Comparison of ENCODE assay signal across 26 cellular contexts in the genomic region with DNA sequence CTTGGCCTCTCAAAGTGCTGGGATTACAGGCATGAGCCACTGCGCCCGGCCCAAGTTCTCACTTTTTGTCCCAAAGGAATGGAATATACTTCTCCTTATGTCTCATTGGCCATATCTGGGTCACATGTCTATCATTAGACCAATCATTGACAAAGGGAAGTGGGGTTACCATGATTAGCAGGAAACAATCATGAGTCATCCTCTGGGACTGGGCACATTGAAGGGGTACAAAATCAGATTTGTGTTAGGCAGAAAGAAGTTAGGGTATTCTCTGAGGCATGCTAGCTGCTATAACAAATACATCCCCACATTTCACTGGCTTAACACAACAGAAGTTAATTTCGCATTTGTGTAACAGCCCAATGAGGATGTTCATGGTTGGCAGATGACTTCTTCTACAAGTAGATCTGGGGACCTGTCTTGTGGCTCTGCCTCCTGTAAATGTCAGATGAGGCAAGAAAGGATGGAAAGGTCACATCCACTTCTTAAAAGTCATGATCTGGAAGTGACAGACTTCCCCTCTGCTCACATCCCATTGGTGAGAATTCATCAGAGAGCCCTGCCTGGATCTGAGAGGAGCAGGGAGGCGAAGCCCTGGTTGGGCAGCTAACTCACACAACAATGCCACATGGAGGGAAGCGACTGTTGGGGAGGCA. TPM values are rescaled to one million over a fixed set of nuclear protein-coding genes. Genes with fewer than 3 reads are reported as not detected.
A peak's percentile ranks its signal among the peaks of the same experiment; 100 is the strongest.
DNase-seq lines count a peak whose midpoint lies in the region; ATAC-seq and TF ChIP-seq lines count a peak whose summit lies in the region.
"Had no signal": no experiment of that assay in that cellular context is flagged by ENCODE, and none has a peak within 500 bp of the region (broad histone marks: within the 10 kb centered on the region; RNA-seq: fewer than 3 reads in every experiment).

No MANE protein-coding gene starts in this region.

- no peak overlapping the region for H2BK120ac ChIP-seq in mesendoderm (ENCODE audit: low read depth, low read length)

- no peaks in the 10 kb centered on the region for H4K20me1 ChIP-seq in Karpas-422 (ENCODE audit: insufficient read depth, low read depth, low read length)
- H4K20me1 ChIP-seq in OCI-LY7 (ENCODE audit: insufficient read depth, low read length), result no peaks in the 10 kb centered on the region

- H2AK5ac ChIP-seq in mesendoderm (ENCODE audit: low read length), result no peak overlapping the region

- H3K27me3 Mint-ChIP-seq in activated CD8-positive, alpha-beta memory T cell treated with anti-CD3 and anti-CD28 coated beads, Interleukin-2, amount 10 ng/mL, durations not matched to agents 7 days and 5 days, result peaks cover 51% of the 10 kb centered on the region
- H3K27me3 Mint-ChIP-seq in T-cell, result peaks cover 30 to 56% of the 10 kb centered on the region in 2 donors

- no peak for TF ChIP-seq CTCF in OCI-LY7 (conservative IDR thresholded peaks at IDR 0.05; ENCODE audit: low read length)

- H3K27me3 ChIP-seq in Karpas-422 (ENCODE audit: low read length) (no peaks in the 10 kb centered on the region), mesendoderm (ENCODE audit: insufficient read depth, low read length, poor library complexity) (no peaks in the 10 kb centered on the region)
- H3K27me3 ChIP-seq: MG63 had no signal

- ATAC-seq in activated CD8-positive, alpha-beta memory T cell treated with anti-CD3 and anti-CD28 coated beads, Interleukin-2, amount 10 ng/mL, durations not matched to agents 7 days and 5 days, result peak; percentile 27
- ATAC-seq in T-cell (replicated peaks in 1 of 4), result no peak
- ATAC-seq: PC-3 had no signal

- H3K36me3 ChIP-seq in Karpas-422 (ENCODE audit: insufficient read depth, low read length) (no peaks in the 10 kb centered on the region), OCI-LY7 (ENCODE audit: insufficient read depth, low read length) (no peaks in the 10 kb centered on the region), mesendoderm (ENCODE audit: control insufficient read depth, insufficient read depth, low read length) (no peaks in the 10 kb centered on the region)
- H3K36me3 ChIP-seq: BE2C, MG63 had no signal

- BruUV-seq in OCI-LY7 (replicated peaks; lab: Mats Ljungman, UMichigan), result no TSS peak

- H3K9me2 ChIP-seq in Karpas-422 (replicated peaks; ENCODE audit: insufficient read depth, low read length) (no peaks in the 10 kb centered on the region), OCI-LY7 (ENCODE audit: insufficient read depth, low read length) (no peaks in the 10 kb centered on the region)

- POLR2A ChIA-PET in OCI-LY7 (lab: Charles Lee), result interaction anchor here (0.5 to 1.1 kb wide), 2 partner anchors 14 to 147 kb away, joined by 3 to 4 read pairs; no protein-coding TSS in a partner anchor
- POLR2A ChIA-PET in T-cell (lab: Charles Lee), result no interaction called here

- H4K8ac ChIP-seq in mesendoderm (ENCODE audit: low read depth, low read length), result no peak overlapping the region

- H3K4me3 ChIP-seq in Karpas-422 (ENCODE audit: low read length) (no peak overlapping the region), OCI-LY7 (ENCODE audit: low read depth, low read length, poor library complexity, severe bottlenecking) (no peak overlapping the region), mesendoderm (ENCODE audit: low read length) (no peak overlapping the region)
- H3K4me3 ChIP-seq: MG63, SK-N-MC had no signal

- no peak overlapping the region for H3K4me2 ChIP-seq in Karpas-422 (ENCODE audit: low read depth, low read length, poor library complexity, severe bottlenecking)
- H3K4me2 ChIP-seq in OCI-LY7 (ENCODE audit: low read length), result no peak overlapping the region
- H3K4me2 ChIP-seq in mesendoderm (ENCODE audit: low read length), result no peak overlapping the region

- H3K9me3 ChIP-seq in Karpas-422 (ENCODE audit: low read length), result no peaks in the 10 kb centered on the region
- H3K9me3 ChIP-seq in OCI-LY7 (ENCODE audit: low read length), result no peaks in the 10 kb centered on the region
- H3K9me3 ChIP-seq: BE2C, Caco-2, MG63 had no signal

- no peak overlapping the region for H3K18ac ChIP-seq in mesendoderm (ENCODE audit: low read length)

- H3K9me3 Mint-ChIP-seq in activated CD8-positive, alpha-beta memory T cell treated with anti-CD3 and anti-CD28 coated beads, Interleukin-2, amount 10 ng/mL, durations not matched to agents 7 days and 5 days (ENCODE audit: low read depth), result no peaks in the 10 kb centered on the region
- no peaks in the 10 kb centered on the region for H3K9me3 Mint-ChIP-seq in T-cell

- no peaks in the 10 kb centered on the region for H3K79me1 ChIP-seq in mesendoderm (ENCODE audit: low read length)

- CTCF ChIA-PET in activated CD8-positive, alpha-beta memory T cell treated with anti-CD3 and anti-CD28 coated beads, Interleukin-2, amount 10 ng/mL, durations not matched to agents 7 days and 5 days (lab: Charles Lee), result no interaction called here
- CTCF ChIA-PET in OCI-LY7 (lab: Charles Lee; ENCODE audit: unreplicated experiment) (no interaction called here), T-cell (lab: Charles Lee) (interaction anchor here in 1 of 2 donors (0.6 kb wide), 1 partner anchor 416 kb away, joined by 13 read pairs; no protein-coding TSS in a partner anchor)

- H2AFZ ChIP-seq in Karpas-422 (ENCODE audit: low read length), result peak overlapping the region; percentile 71; the same call in 1 of the 2 replicates
- H2AFZ ChIP-seq in OCI-LY7 (ENCODE audit: low read length), result peak overlapping the region; percentile 13; the same call in 1 of the 2 replicates

- no peak overlapping the region for H3K27ac ChIP-seq in Karpas-422 (ENCODE audit: low read length)
- H3K27ac ChIP-seq in OCI-LY7 (ENCODE audit: low read depth, low read length, poor library complexity, severe bottlenecking), result no peak overlapping the region
- no peak overlapping the region for H3K27ac ChIP-seq in mesendoderm (ENCODE audit: low read depth, low read length)
- H3K27ac ChIP-seq: HL-60, SK-N-MC had no signal

- no peak overlapping the region for H2BK15ac ChIP-seq in mesendoderm (replicated peaks; ENCODE audit: low read depth)

- H3K4me1 Mint-ChIP-seq in activated CD8-positive, alpha-beta memory T cell treated with anti-CD3 and anti-CD28 coated beads, Interleukin-2, amount 10 ng/mL, durations not matched to agents 7 days and 5 days, result peaks cover 8% of the 10 kb centered on the region
- H3K4me1 Mint-ChIP-seq in T-cell, result peaks cover 0 to 6% (median 3%) of the 10 kb centered on the region in 3 donors

- H3K4ac ChIP-seq in mesendoderm (ENCODE audit: low read depth, low read length), result no peak overlapping the region

- no peak overlapping the region for H3K23ac ChIP-seq in mesendoderm (ENCODE audit: low read length)

- no peak overlapping the region for H4K5ac ChIP-seq in mesendoderm (ENCODE audit: low read length)

- H3K4me1 ChIP-seq in Karpas-422 (ENCODE audit: low read length), result peaks cover 7% of the 10 kb centered on the region
- no peaks in the 10 kb centered on the region for H3K4me1 ChIP-seq in OCI-LY7 (ENCODE audit: insufficient read depth, low read length, poor library complexity, severe bottlenecking)
- H3K4me1 ChIP-seq in mesendoderm (ENCODE audit: control insufficient read depth, low read depth, low read length), result peaks cover 2% of the 10 kb centered on the region
- H3K4me1 ChIP-seq: BE2C, Caco-2 had no signal

- WGBS in mesendoderm (ENCODE audit: extremely low coverage, insufficient coverage, low lambda C conversion rate), result no CpG with 5 or more reads among the region's 5 CpGs

- no peak overlapping the region for H2BK5ac ChIP-seq in mesendoderm (ENCODE audit: low read length)

- no peak overlapping the region for H3K4me3 Mint-ChIP-seq in activated CD8-positive, alpha-beta memory T cell treated with anti-CD3 and anti-CD28 coated beads, Interleukin-2, amount 10 ng/mL, durations not matched to agents 7 days and 5 days
- no peak overlapping the region for H3K4me3 Mint-ChIP-seq in T-cell

- H3K36me3 Mint-ChIP-seq in activated CD8-positive, alpha-beta memory T cell treated with anti-CD3 and anti-CD28 coated beads, Interleukin-2, amount 10 ng/mL, durations not matched to agents 7 days and 5 days, result no peaks in the 10 kb centered on the region
- no peaks in the 10 kb centered on the region for H3K36me3 Mint-ChIP-seq in T-cell

- H3K79me2 ChIP-seq in Karpas-422 (ENCODE audit: low read length), result no peaks in the 10 kb centered on the region
- H3K79me2 ChIP-seq in OCI-LY7 (ENCODE audit: insufficient read depth, low read depth, low read length), result no peaks in the 10 kb centered on the region
- no peaks in the 10 kb centered on the region for H3K79me2 ChIP-seq in mesendoderm (ENCODE audit: control insufficient read depth, insufficient read depth, low read length)

- no peak overlapping the region for H3K27ac Mint-ChIP-seq in activated CD8-positive, alpha-beta memory T cell treated with anti-CD3 and anti-CD28 coated beads, Interleukin-2, amount 10 ng/mL, durations not matched to agents 7 days and 5 days
- H3K27ac Mint-ChIP-seq in T-cell, result no peak overlapping the region
- H3K27ac Mint-ChIP-seq: CD4-positive, CD25-positive, alpha-beta regulatory T cell had no signal

- H3K56ac ChIP-seq in mesendoderm (ENCODE audit: low read length), result no peak overlapping the region

- H3K9ac ChIP-seq in Karpas-422 (ENCODE audit: low read length) (no peak overlapping the region), mesendoderm (ENCODE audit: low read length) (no peak overlapping the region)

- intact Hi-C loops in OCI-LY7 (cut with micrococcal nuclease; ENCODE audit: unreplicated experiment), result no loop called here

- no peak for DNase-seq in activated CD8-positive, alpha-beta memory T cell treated with anti-CD3 and anti-CD28 coated beads, Interleukin-2, amount 10 ng/mL, durations not matched to agents 7 days and 5 days
- no peak for DNase-seq in activated CD8-positive, alpha-beta memory T cell treated with anti-CD3 and anti-CD28 coated beads for 24 hours
- DNase-seq in Karpas-422 (peak; percentile 53), OCI-LY7 (ENCODE audit: low spot score) (no peak), mesendoderm (peak; percentile 23), NCI-H2227 (lab: John Stamatoyannopoulos, UW; ENCODE audit: unreplicated experiment) (no peak), NCI-H1105 treated with DMSO at 0.1 percent for 48 hours (lab: John Stamatoyannopoulos, UW) (no peak), T-cell (no peak)
- DNase-seq: BE2C; Caco-2; CD4-positive, CD25-positive, alpha-beta regulatory T cell; DMS 273 treated with DMSO at 0.1 percent for 48 hours; DMS79 treated with DMSO at 0.1 percent for 48 hours; GOT3; HCEC 1CT; MG63; NCI-H1694 treated with DMSO at 0.1 percent for 48 hours; NCI-H446 treated with DMSO at 0.1 percent for 48 hours; NCI-H526 treated with DMSO at 0.1 percent for 48 hours; PC-3; RPMI8226; SHP77; T-helper 1 cell had no signal

RNA-seq across cellular contexts. Expression of a gene that starts 3.1 kb away (rescaled TPM):
- total RNA-seq in activated CD8-positive, alpha-beta memory T cell treated with anti-CD3 and anti-CD28 coated beads, Interleukin-2, amount 10 ng/mL, durations not matched to agents 7 days and 5 days, result not detected
- not detected in 2 replicates for total RNA-seq in Karpas-422 (2014; rRNA removed; shearing (Covaris generic); ENCODE audit: low replicate concordance)
- total RNA-seq in OCI-LY7 (2014; rRNA removed; shearing (Covaris generic)), result not detected in 2 replicates
- not detected in 2 replicates for total RNA-seq in OCI-LY7 (2022)
- 0.45 TPM for polyA plus RNA-seq in mesendoderm (2013, experiment 1 of 2)
- 0.29 TPM for polyA plus RNA-seq in mesendoderm (2013, experiment 2 of 2)
- total RNA-seq in T-cell, result not detected
- total RNA-seq: Caco-2; CD4-positive, CD25-positive, alpha-beta regulatory T cell; HT-29; PC-3 had no signal
- polyA plus RNA-seq: CD4-positive, CD25-positive, alpha-beta regulatory T cell had no signal

Comparison
In these comparisons a context has a peak if more than half of its experiments do, and no peak if none do; other contexts are left out.
1. DNase-seq: peak in Karpas-422 (single experiment) and mesendoderm (single experiment); none in activated CD8-positive, alpha-beta memory T cell treated with anti-CD3 and anti-CD28 coated beads, Interleukin-2, amount 10 ng/mL, durations not matched to agents 7 days and 5 days (single experiment), activated CD8-positive, alpha-beta memory T cell treated with anti-CD3 and anti-CD28 coated beads for 24 hours (single experiment), OCI-LY7 (single experiment), NCI-H2227 (single experiment), NCI-H1105 treated with DMSO at 0.1 percent for 48 hours (single experiment) and T-cell (0 of 34).